In genomic region chr20:36717657-36718056, GRCh38 we compare ENCODE assay signal across 2 cellular contexts.
TF ChIP-seq lines count a peak whose summit lies in the region.

No MANE protein-coding gene starts in this region.

TF ChIP-seq in GM23338, 12 proteins besides CTCF, POLR2A, EP300 and RAD21:
- TF ChIP-seq ZNF462 (CRISPR knock-in tag; IDR thresholded peaks at IDR 0.05) = no peak
- TF ChIP-seq POLR2AphosphoS5 (IDR thresholded peaks at IDR 0.05; ENCODE audit: low read depth) = no peak
- TF ChIP-seq CREB1 (CRISPR knock-in tag; IDR thresholded peaks at IDR 0.05; ENCODE audit: low read depth) = no peak
- TF ChIP-seq STAT1 (IDR thresholded peaks at IDR 0.05; ENCODE audit: unreplicated experiment) = no peak
- TF ChIP-seq, protein P1, sequence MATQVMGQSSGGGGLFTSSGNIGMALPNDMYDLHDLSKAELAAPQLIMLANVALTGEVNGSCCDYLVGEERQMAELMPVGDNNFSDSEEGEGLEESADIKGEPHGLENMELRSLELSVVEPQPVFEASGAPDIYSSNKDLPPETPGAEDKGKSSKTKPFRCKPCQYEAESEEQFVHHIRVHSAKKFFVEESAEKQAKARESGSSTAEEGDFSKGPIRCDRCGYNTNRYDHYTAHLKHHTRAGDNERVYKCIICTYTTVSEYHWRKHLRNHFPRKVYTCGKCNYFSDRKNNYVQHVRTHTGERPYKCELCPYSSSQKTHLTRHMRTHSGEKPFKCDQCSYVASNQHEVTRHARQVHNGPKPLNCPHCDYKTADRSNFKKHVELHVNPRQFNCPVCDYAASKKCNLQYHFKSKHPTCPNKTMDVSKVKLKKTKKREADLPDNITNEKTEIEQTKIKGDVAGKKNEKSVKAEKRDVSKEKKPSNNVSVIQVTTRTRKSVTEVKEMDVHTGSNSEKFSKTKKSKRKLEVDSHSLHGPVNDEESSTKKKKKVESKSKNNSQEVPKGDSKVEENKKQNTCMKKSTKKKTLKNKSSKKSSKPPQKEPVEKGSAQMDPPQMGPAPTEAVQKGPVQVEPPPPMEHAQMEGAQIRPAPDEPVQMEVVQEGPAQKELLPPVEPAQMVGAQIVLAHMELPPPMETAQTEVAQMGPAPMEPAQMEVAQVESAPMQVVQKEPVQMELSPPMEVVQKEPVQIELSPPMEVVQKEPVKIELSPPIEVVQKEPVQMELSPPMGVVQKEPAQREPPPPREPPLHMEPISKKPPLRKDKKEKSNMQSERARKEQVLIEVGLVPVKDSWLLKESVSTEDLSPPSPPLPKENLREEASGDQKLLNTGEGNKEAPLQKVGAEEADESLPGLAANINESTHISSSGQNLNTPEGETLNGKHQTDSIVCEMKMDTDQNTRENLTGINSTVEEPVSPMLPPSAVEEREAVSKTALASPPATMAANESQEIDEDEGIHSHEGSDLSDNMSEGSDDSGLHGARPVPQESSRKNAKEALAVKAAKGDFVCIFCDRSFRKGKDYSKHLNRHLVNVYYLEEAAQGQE (IDR thresholded peaks at IDR 0.05; ENCODE audit: unreplicated experiment) = no peak
- no peak for TF ChIP-seq EZH2 (IDR thresholded peaks at IDR 0.05; ENCODE audit: low read depth, unreplicated experiment)
- TF ChIP-seq ZNF331 (CRISPR knock-in tag; IDR thresholded peaks at IDR 0.05; ENCODE audit: low read depth) = no peak
- no peak for TF ChIP-seq ZNF114 (CRISPR knock-in tag; IDR thresholded peaks at IDR 0.05)
- TF ChIP-seq JUNB (IDR thresholded peaks at IDR 0.05; ENCODE audit: unreplicated experiment) = no peak
- TF ChIP-seq EZH2phosphoT487 (IDR thresholded peaks at IDR 0.05; ENCODE audit: unreplicated experiment) = no peak
- TF ChIP-seq, protein P2, sequence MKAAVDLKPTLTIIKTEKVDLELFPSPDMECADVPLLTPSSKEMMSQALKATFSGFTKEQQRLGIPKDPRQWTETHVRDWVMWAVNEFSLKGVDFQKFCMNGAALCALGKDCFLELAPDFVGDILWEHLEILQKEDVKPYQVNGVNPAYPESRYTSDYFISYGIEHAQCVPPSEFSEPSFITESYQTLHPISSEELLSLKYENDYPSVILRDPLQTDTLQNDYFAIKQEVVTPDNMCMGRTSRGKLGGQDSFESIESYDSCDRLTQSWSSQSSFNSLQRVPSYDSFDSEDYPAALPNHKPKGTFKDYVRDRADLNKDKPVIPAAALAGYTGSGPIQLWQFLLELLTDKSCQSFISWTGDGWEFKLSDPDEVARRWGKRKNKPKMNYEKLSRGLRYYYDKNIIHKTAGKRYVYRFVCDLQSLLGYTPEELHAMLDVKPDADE (IDR thresholded peaks at IDR 0.05) = no peak
- TF ChIP-seq NANOG (IDR thresholded peaks at IDR 0.05; ENCODE audit: borderline replicate concordance) = no peak

TF ChIP-seq in WTC11, 78 proteins besides CTCF, POLR2A, EP300 and RAD21 (continued from another document):
- TF ChIP-seq, protein P3, sequence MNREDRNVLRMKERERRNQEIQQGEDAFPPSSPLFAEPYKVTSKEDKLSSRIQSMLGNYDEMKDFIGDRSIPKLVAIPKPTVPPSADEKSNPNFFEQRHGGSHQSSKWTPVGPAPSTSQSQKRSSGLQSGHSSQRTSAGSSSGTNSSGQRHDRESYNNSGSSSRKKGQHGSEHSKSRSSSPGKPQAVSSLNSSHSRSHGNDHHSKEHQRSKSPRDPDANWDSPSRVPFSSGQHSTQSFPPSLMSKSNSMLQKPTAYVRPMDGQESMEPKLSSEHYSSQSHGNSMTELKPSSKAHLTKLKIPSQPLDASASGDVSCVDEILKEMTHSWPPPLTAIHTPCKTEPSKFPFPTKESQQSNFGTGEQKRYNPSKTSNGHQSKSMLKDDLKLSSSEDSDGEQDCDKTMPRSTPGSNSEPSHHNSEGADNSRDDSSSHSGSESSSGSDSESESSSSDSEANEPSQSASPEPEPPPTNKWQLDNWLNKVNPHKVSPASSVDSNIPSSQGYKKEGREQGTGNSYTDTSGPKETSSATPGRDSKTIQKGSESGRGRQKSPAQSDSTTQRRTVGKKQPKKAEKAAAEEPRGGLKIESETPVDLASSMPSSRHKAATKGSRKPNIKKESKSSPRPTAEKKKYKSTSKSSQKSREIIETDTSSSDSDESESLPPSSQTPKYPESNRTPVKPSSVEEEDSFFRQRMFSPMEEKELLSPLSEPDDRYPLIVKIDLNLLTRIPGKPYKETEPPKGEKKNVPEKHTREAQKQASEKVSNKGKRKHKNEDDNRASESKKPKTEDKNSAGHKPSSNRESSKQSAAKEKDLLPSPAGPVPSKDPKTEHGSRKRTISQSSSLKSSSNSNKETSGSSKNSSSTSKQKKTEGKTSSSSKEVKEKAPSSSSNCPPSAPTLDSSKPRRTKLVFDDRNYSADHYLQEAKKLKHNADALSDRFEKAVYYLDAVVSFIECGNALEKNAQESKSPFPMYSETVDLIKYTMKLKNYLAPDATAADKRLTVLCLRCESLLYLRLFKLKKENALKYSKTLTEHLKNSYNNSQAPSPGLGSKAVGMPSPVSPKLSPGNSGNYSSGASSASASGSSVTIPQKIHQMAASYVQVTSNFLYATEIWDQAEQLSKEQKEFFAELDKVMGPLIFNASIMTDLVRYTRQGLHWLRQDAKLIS (CRISPR knock-in tag; IDR thresholded peaks at IDR 0.05; ENCODE audit: borderline replicate concordance) = no peak
- TF ChIP-seq, protein P4, sequence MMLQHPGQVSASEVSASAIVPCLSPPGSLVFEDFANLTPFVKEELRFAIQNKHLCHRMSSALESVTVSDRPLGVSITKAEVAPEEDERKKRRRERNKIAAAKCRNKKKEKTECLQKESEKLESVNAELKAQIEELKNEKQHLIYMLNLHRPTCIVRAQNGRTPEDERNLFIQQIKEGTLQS (CRISPR knock-in tag; conservative IDR thresholded peaks at IDR 0.05) = no peak
- TF ChIP-seq ELF4 (CRISPR knock-in tag; IDR thresholded peaks at IDR 0.05; ENCODE audit: low read depth) (no peak), ZNF671 (CRISPR knock-in tag; IDR thresholded peaks at IDR 0.05) (no peak)
